ENCODE assay signal across 10 cellular contexts in the genomic region with DNA sequence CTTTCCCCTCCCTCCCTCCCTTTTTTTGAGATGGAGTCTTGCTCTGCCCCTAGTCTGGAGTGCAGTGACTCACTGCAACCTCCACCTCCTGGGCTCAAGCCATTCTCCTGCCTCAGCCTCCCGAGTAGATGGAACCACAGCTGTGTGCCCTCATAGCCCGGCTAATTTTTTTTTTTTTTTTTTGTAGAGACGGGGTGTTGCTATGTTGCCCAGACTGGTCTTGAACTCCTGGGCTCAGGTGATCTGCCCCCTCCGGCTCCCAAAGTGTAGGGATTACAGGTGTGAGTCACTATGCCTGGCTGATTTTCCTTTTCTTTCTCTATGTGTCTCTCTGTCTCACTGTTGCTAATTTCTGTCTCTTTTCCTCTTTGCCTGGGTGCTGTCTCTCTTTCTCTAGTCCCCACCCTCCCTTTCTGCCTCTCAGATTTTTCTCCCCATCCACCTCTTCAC.
A peak's percentile ranks its signal among the peaks of the same experiment; 100 is the strongest.
DNase-seq lines count a peak whose midpoint lies in the region; ATAC-seq and TF ChIP-seq lines count a peak whose summit lies in the region.
"Had no signal": no experiment of that assay in that cellular context is flagged by ENCODE, and none has a peak within 500 bp of the region (broad histone marks: within the 10 kb centered on the region; RNA-seq: fewer than 3 reads in every experiment).

No MANE protein-coding gene starts in this region.

- H3K36me3 ChIP-seq in OCI-LY3 (replicated peaks; ENCODE audit: low read depth, low read length): peaks cover 29% of the 10 kb centered on the region
- H3K36me3 ChIP-seq: SJCRH30 had no signal

- no peak for DNase-seq in T-helper 2 cell treated with Interferon-gamma antibody and Interleukin-4, amounts not matched to agents 5 μg/mL and 100 μg/mL, for 36 hours (ENCODE audit: low spot score)
- DNase-seq in T-helper 2 cell: no peak
- no peak for DNase-seq in dorsolateral prefrontal cortex
- DNase-seq in neural crest cell (ENCODE audit: low read depth, low spot score): no peak
- no peak for DNase-seq in NCI-H146 treated with DMSO at 0.1 percent for 48 hours (lab: John Stamatoyannopoulos, UW; ENCODE audit: unreplicated experiment)
- DNase-seq in NCI-H510A (lab: John Stamatoyannopoulos, UW): no peak
- DNase-seq: stimulated activated naive CD4-positive, alpha-beta T cell treated with Interleukin-2 at 50 U/mL for 16 hours had no signal

- no peak overlapping the region for H3K27ac ChIP-seq in OCI-LY3 (ENCODE audit: low read length)
- peak overlapping the region in 33 of 59 donors; percentile 4 to 76 (median 51) for H3K27ac ChIP-seq in dorsolateral prefrontal cortex
- H3K27ac ChIP-seq: SJCRH30 had no signal

- H3K4me1 Mint-ChIP-seq in T-helper 2 cell treated with Interferon-gamma antibody and Interleukin-4, amounts not matched to agents 5 μg/mL and 100 μg/mL, for 36 hours (ENCODE audit: low read depth): peaks cover 8% of the 10 kb centered on the region
- H3K4me1 Mint-ChIP-seq in neural crest cell: peaks cover 50% of the 10 kb centered on the region

- H2AFZ ChIP-seq in OCI-LY3 (ENCODE audit: low read depth, low read length): no peak overlapping the region

- no peak for TF ChIP-seq CTCF in OCI-LY3 (IDR thresholded peaks at IDR 0.05; ENCODE audit: low read depth, low read length)
- no peak for TF ChIP-seq CTCF in dorsolateral prefrontal cortex (IDR thresholded peaks at IDR 0.05 in 54 of 56, conservative IDR thresholded peaks at IDR 0.05 in 2 of 56; ENCODE audit: low read depth in 1 of 56, partially characterized antibody in 56 of 56)
- no peak for TF ChIP-seq CTCF in neural crest cell (conservative IDR thresholded peaks at IDR 0.05)

- H3K79me2 ChIP-seq in OCI-LY3 (ENCODE audit: low read length): no peaks in the 10 kb centered on the region

- H3K9me3 Mint-ChIP-seq in T-helper 2 cell treated with Interferon-gamma antibody and Interleukin-4, amounts not matched to agents 5 μg/mL and 100 μg/mL, for 36 hours: no peaks in the 10 kb centered on the region
- no peaks in the 10 kb centered on the region for H3K9me3 Mint-ChIP-seq in neural crest cell

- H3K27me3 Mint-ChIP-seq in T-helper 2 cell treated with Interferon-gamma antibody and Interleukin-4, amounts not matched to agents 5 μg/mL and 100 μg/mL, for 36 hours (ENCODE audit: low read depth): peaks cover 28% of the 10 kb centered on the region
- peaks cover 12% of the 10 kb centered on the region for H3K27me3 Mint-ChIP-seq in neural crest cell (ENCODE audit: low read depth)

- H3K4me2 ChIP-seq in OCI-LY3 (ENCODE audit: low read length): peak overlapping the region; percentile 67

- intact Hi-C loops in dorsolateral prefrontal cortex (cut with DNase I): loop anchor here in 1 of 2 donors (5.0 kb wide), 1 partner anchor 120 kb away; the partner anchor contains the start of gene BLCAP

- no peak for ATAC-seq in GM18861 (IDR thresholded peaks at IDR 0.05; ENCODE audit: unreplicated experiment)

- H3K4me3 ChIP-seq in OCI-LY3 (ENCODE audit: low read length): peak overlapping the region; percentile 71
- H3K4me3 ChIP-seq in dorsolateral prefrontal cortex: peak overlapping the region in 22 of 59 donors; percentile 28 to 60 (median 54)

- H4K20me1 ChIP-seq in OCI-LY3 (ENCODE audit: insufficient read depth, low read length): no peaks in the 10 kb centered on the region

- peak overlapping the region; percentile 65 for H3K9ac ChIP-seq in OCI-LY3 (ENCODE audit: low read length)

- no peak overlapping the region for H3K27ac Mint-ChIP-seq in T-helper 2 cell treated with Interferon-gamma antibody and Interleukin-4, amounts not matched to agents 5 μg/mL and 100 μg/mL, for 36 hours
- H3K27ac Mint-ChIP-seq in neural crest cell (ENCODE audit: unreplicated experiment): peak overlapping the region; percentile 76

- H3K36me3 Mint-ChIP-seq in T-helper 2 cell treated with Interferon-gamma antibody and Interleukin-4, amounts not matched to agents 5 μg/mL and 100 μg/mL, for 36 hours (ENCODE audit: low read depth): no peaks in the 10 kb centered on the region
- H3K36me3 Mint-ChIP-seq in neural crest cell (ENCODE audit: low read depth): peaks cover 3% of the 10 kb centered on the region

- H3K27me3 ChIP-seq in OCI-LY3 (ENCODE audit: low read depth, low read length) (peaks cover 36% of the 10 kb centered on the region), dorsolateral prefrontal cortex (peaks cover 0 to 6% (median 0%) of the 10 kb centered on the region in 45 donors)
- H3K27me3 ChIP-seq: SJCRH30 had no signal

- H3K9me3 ChIP-seq in OCI-LY3 (ENCODE audit: insufficient read depth, low read length): no peaks in the 10 kb centered on the region
- H3K9me3 ChIP-seq: SJCRH30 had no signal

- peaks cover 46% of the 10 kb centered on the region for H3K4me1 ChIP-seq in OCI-LY3 (ENCODE audit: low read length)

- peak overlapping the region; percentile 30 for H3K4me3 Mint-ChIP-seq in T-helper 2 cell treated with Interferon-gamma antibody and Interleukin-4, amounts not matched to agents 5 μg/mL and 100 μg/mL, for 36 hours
- H3K4me3 Mint-ChIP-seq in neural crest cell: peak overlapping the region; percentile 52
